Comparison of ENCODE assay signal across 26 cellular contexts in genomic region chr17:11908711-11909146, GRCh38.
"Had no signal": no experiment of that assay in that cellular context is flagged by ENCODE, and none has a peak within 500 bp of the region (broad histone marks: within the 10 kb centered on the region; RNA-seq: fewer than 3 reads in every experiment).

No MANE protein-coding gene starts in this region.

- H3K27me3 ChIP-seq: esophagus squamous epithelium, gastrocnemius medialis, transverse colon had no signal

- FAIRE-seq: astrocyte, colon, islet of Langerhans, small intestine, TTC549, urothelium cell line had no signal

- H3K27ac ChIP-seq: esophagus squamous epithelium, gastrocnemius medialis, transverse colon had no signal

- H3K36me3 ChIP-seq: esophagus squamous epithelium, gastrocnemius medialis, transverse colon had no signal

- H3K4me3 ChIP-seq: esophagus squamous epithelium, gastrocnemius medialis, transverse colon had no signal

- ATAC-seq: activated CD4-positive, alpha-beta T cell treated with anti-CD3 and anti-CD28 coated beads for 36 hours; activated T-cell treated with anti-CD3 and anti-CD28 coated beads, Interleukin-2, amount 50 U/mL, for 4 hours; gastrocnemius medialis; left cardiac atrium; sciatic nerve; stimulated activated memory B cell treated with anti-CD40 and anti-IgM and Interleukin-4, amounts not matched to agents 10 μg/mL and 1 μg/mL and 100 μg/mL, for 72 hours had no signal

- H3K4me1 ChIP-seq: esophagus squamous epithelium, gastrocnemius medialis, transverse colon had no signal

- H3K4me3 Mint-ChIP-seq: activated B cell treated with CpG ODN at 0.5 μM for 24 hours; activated CD4-positive, alpha-beta T cell treated with anti-CD3 and anti-CD28 coated beads for 36 hours; activated naive CD8-positive, alpha-beta T cell treated with anti-CD3 and anti-CD28 coated beads for 36 hours; activated T-cell treated with anti-CD3 and anti-CD28 coated beads, Interleukin-2, amount 50 U/mL, for 4 hours; central memory CD8-positive, alpha-beta T cell; nephron; stimulated activated memory B cell treated with anti-CD40 and anti-IgM and Interleukin-4, amounts not matched to agents 10 μg/mL and 1 μg/mL and 100 μg/mL, for 72 hours had no signal

- H3K4me1 Mint-ChIP-seq: activated B cell treated with CpG ODN at 0.5 μM for 24 hours; activated CD4-positive, alpha-beta T cell treated with anti-CD3 and anti-CD28 coated beads for 36 hours; activated naive CD8-positive, alpha-beta T cell treated with anti-CD3 and anti-CD28 coated beads for 36 hours; central memory CD8-positive, alpha-beta T cell; nephron; stimulated activated memory B cell treated with anti-CD40 and anti-IgM and Interleukin-4, amounts not matched to agents 10 μg/mL and 1 μg/mL and 100 μg/mL, for 72 hours had no signal

- H3K27ac Mint-ChIP-seq: activated B cell treated with CpG ODN at 0.5 μM for 24 hours; activated CD4-positive, alpha-beta T cell treated with anti-CD3 and anti-CD28 coated beads for 36 hours; activated naive CD8-positive, alpha-beta T cell treated with anti-CD3 and anti-CD28 coated beads for 36 hours; activated T-helper 2 cell treated with anti-CD3 and anti-CD28 coated beads, Interferon-gamma antibody, Interleukin-2, Interleukin-4, amounts not matched to agents 10 μg/mL and 5 μg/mL and 100 μg/mL, durations not matched to agents 14 hours and 24 hours and 36 hours; nephron; stimulated activated memory B cell treated with anti-CD40 and anti-IgM and Interleukin-4, amounts not matched to agents 10 μg/mL and 1 μg/mL and 100 μg/mL, for 72 hours had no signal

- H3K36me3 Mint-ChIP-seq: activated naive CD8-positive, alpha-beta T cell treated with anti-CD3 and anti-CD28 coated beads for 36 hours; stimulated activated memory B cell treated with anti-CD40 and anti-IgM and Interleukin-4, amounts not matched to agents 10 μg/mL and 1 μg/mL and 100 μg/mL, for 72 hours had no signal

- H3K9me3 ChIP-seq: gastrocnemius medialis had no signal

- H3K27me3 Mint-ChIP-seq: activated B cell treated with CpG ODN at 0.5 μM for 24 hours; activated CD4-positive, alpha-beta T cell treated with anti-CD3 and anti-CD28 coated beads for 36 hours; activated naive CD8-positive, alpha-beta T cell treated with anti-CD3 and anti-CD28 coated beads for 36 hours; central memory CD8-positive, alpha-beta T cell; stimulated activated memory B cell treated with anti-CD40 and anti-IgM and Interleukin-4, amounts not matched to agents 10 μg/mL and 1 μg/mL and 100 μg/mL, for 72 hours had no signal

- DNase-seq: activated B cell treated with CpG ODN at 0.5 μM for 24 hours; activated CD4-positive, alpha-beta T cell treated with anti-CD3 and anti-CD28 coated beads for 36 hours; activated CD4-positive, alpha-beta T cell treated with anti-CD3 and anti-CD28 coated beads, Interleukin-2, amount 50 U/mL, for 4 hours; activated CD8-positive, alpha-beta memory T cell treated with anti-CD3 and anti-CD28 coated beads, Interleukin-2, amount 50 U/mL, for 48 hours; activated naive CD4-positive, alpha-beta T cell; activated naive CD8-positive, alpha-beta T cell treated with anti-CD3 and anti-CD28 coated beads for 36 hours; activated T-cell treated with anti-CD3 and anti-CD28 coated beads, Interleukin-2, amount 50 U/mL, for 4 hours; effector memory CD4-positive, alpha-beta T cell; esophagus squamous epithelium; gastrocnemius medialis; hypothalamus; left cardiac atrium; nucleus accumbens; small intestine; stimulated activated CD4-positive, alpha-beta T cell treated with anti-CD3 and anti-CD28 coated beads, Interleukin-15, amount 100 ng/mL, for 24 hours; transverse colon had no signal
